Comparison of ENCODE assay signal across 8 cellular contexts in the genomic region with DNA sequence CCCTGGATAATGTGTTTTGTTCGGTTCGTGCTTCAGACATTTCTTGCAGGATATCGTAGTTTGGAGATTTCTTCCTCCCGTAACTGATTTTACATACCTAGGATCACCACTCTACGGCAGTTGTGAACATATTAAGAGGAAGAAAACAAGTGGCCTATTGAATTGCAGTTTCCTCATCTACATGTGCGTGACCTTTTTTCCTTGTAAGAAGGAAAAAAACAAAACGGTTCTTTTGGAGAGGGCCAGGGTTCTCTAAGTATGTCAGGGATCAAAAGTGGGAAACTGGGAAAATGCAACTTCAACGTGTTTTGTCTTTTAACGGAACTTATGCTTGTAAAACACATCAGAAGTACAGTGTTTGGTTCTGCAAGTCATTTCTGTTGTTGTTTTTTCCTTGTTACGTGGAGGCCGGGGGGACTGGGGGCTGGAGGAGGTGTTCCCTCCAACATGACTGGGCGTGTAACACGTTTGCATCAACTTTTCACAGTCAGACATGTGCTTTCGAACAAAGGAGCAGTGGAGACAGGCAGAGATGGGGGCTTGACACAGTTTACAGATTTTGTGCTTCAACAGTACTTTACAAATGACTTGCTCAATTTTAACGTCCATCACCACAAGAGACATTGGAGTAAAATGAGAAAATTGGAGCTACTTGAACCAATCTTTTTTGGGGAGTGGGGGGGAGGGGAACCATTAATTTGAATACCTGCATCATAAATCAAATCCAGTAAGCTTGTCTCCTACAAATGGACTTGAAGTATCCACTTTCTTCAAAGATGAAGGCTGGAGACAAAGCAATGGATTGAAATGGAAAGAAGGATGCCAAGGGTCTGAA. TPM values are rescaled to one million over a fixed set of nuclear protein-coding genes. Genes with fewer than 3 reads are reported as not detected.
DNase-seq lines count a peak whose midpoint lies in the region; ATAC-seq, FAIRE-seq and TF ChIP-seq lines count a peak whose summit lies in the region.

No MANE protein-coding gene starts in this region.

- 3% methylated on average over 15 of the region's 15 CpGs for WGBS in GM12878 (ENCODE audit: insufficient coverage, insufficient replicate concordance, low lambda C conversion rate, missing lambda C conversion rate)

- ATAC-seq in RWPE2 (ENCODE audit: low read depth) (no peak), GM12878 (no peak)

- H2AFZ ChIP-seq in GM12878 (ENCODE audit: control insufficient read depth, low read depth, low read length), result no peak overlapping the region

- SMC1A ChIA-PET in GM12878 (lab: Charles Lee; ENCODE audit: uncharacterized antibody, unreplicated experiment), result interaction anchor here (0.7 to 1.9 kb wide), 6 partner anchors 10 to 101 kb away, joined by 3 to 6 read pairs (median 3); partner anchors contain the start of gene SAE1

- no peak for TF ChIP-seq EP300 in GM12878 (IDR thresholded peaks at IDR 0.05; ENCODE audit: borderline replicate concordance in 1 of 2, control insufficient read depth in 1 of 2, low read depth in 2 of 2, low read length in 2 of 2)

- H3K27ac ChIP-seq in RWPE2 (ENCODE audit: poor library complexity, severe bottlenecking) (peak overlapping the region; percentile 94), GM12878 (ENCODE audit: control insufficient read depth, insufficient read depth) (peak overlapping the region; percentile 99), kidney (ENCODE audit: low read depth in 2 of 2, low read length in 2 of 2) (peak overlapping the region; percentile 23 to 100)

- POLR2A ChIA-PET in GM12878 (lab: Charles Lee), result interaction anchor here (0.6 to 1.0 kb wide), 5 partner anchors 11 to 1858 kb away, joined by 3 to 7 read pairs (median 3); no protein-coding TSS in a partner anchor
- POLR2A ChIA-PET in GM10248 (lab: Yijun Ruan, JAX), result interaction anchor here (0.5 to 1.4 kb wide), 3 partner anchors 15 to 1310 kb away, joined by 3 to 7 read pairs (median 4); no protein-coding TSS in a partner anchor

- FAIRE-seq in GM12878 (lab: Jason Lieb, UNC), result no peak
- FAIRE-seq in kidney (lab: Jason Lieb, UNC), result no peak

- H3K27me3 ChIP-seq in RWPE2 (ENCODE audit: insufficient read depth, poor library complexity, severe bottlenecking), result no peaks in the 10 kb centered on the region
- no peaks in the 10 kb centered on the region for H3K27me3 ChIP-seq in GM12878 (replicated peaks in 1 of 2; ENCODE audit: control insufficient read depth in 2 of 2, insufficient read depth in 2 of 2, low read length in 1 of 2)

- H3K4me2 ChIP-seq in GM12878 (ENCODE audit: control insufficient read depth, insufficient read depth), result peak overlapping the region; percentile 77

- peaks cover 80% of the 10 kb centered on the region for H3K79me2 ChIP-seq in GM12878 (ENCODE audit: control insufficient read depth, insufficient read depth, low read length)

- peak overlapping the region; percentile 100 for H3K9ac ChIP-seq in GM12878 (ENCODE audit: control insufficient read depth, insufficient read depth, low read length)
- H3K9ac ChIP-seq in kidney (ENCODE audit: low read length in 2 of 2), result peak overlapping the region; percentile 88 to 99

- no peak for TF ChIP-seq CTCF in RWPE2 (IDR thresholded peaks at IDR 0.05; ENCODE audit: poor library complexity, severe bottlenecking)
- TF ChIP-seq CTCF in GM12878 (IDR thresholded peaks at IDR 0.05 in 2 of 3, conservative IDR thresholded peaks at IDR 0.05 in 1 of 3; ENCODE audit: control insufficient read depth in 2 of 3, extremely low read depth in 1 of 3, insufficient read depth in 1 of 3, low read depth in 3 of 3, low read length in 3 of 3), result no peak
- no peak for TF ChIP-seq CTCF in kidney (IDR thresholded peaks at IDR 0.05; ENCODE audit: borderline replicate concordance, extremely low read depth, insufficient read depth)
- TF ChIP-seq CTCF in GM10248 (IDR thresholded peaks at IDR 0.05; ENCODE audit: control extremely low read depth, extremely low read depth, low read depth, missing control alignments), result no peak

- peaks cover 28% of the 10 kb centered on the region for H3K36me3 ChIP-seq in RWPE2 (ENCODE audit: low read depth)
- peaks cover 0 to 4% of the 10 kb centered on the region in 2 experiments; a peak in 2 of 4 replicates for H3K36me3 ChIP-seq in GM12878 (ENCODE audit: control insufficient read depth in 2 of 2, insufficient read depth in 2 of 2, low read length in 1 of 2)
- H3K36me3 ChIP-seq in kidney (ENCODE audit: control insufficient read depth in 1 of 2, insufficient read depth in 2 of 2, low read length in 2 of 2), result no peaks in the 10 kb centered on the region

- TF ChIP-seq RAD21 in GM12878 (IDR thresholded peaks at IDR 0.05; ENCODE audit: insufficient read depth, low read depth, low read length), result no peak

- BruUV-seq in GM12878 (replicated peaks; lab: Mats Ljungman, UMichigan), result no TSS peak

- intact Hi-C loops in GM12878 (cut with micrococcal nuclease; ENCODE audit: unreplicated experiment) (loop anchor here (10.0 kb wide), 1 partner anchor 255 kb away; the partner anchor contains the start of gene AP2S1), kidney (cut with DNase I) (no loop called here)

- H3K4me1 ChIP-seq in RWPE2 (ENCODE audit: insufficient read depth, poor library complexity, severe bottlenecking) (peaks cover 33% of the 10 kb centered on the region), GM12878 (ENCODE audit: control insufficient read depth, insufficient read depth, low read length) (peaks cover 11% of the 10 kb centered on the region), kidney (ENCODE audit: control insufficient read depth in 1 of 2, insufficient read depth in 1 of 2, low read depth in 1 of 2, low read length in 2 of 2) (peaks cover 30 to 36% of the 10 kb centered on the region in 2 donors)

- in situ Hi-C loops in GM12878 (cut with MboI), result no loop called here

- peak; percentile 57 for DNase-seq in DMS79 (lab: John Stamatoyannopoulos, UW)
- no peak for DNase-seq in DMS79 treated with DMSO at 0.1 percent for 48 hours (lab: John Stamatoyannopoulos, UW)
- DNase-seq in RWPE2 (ENCODE audit: low spot score), result no peak
- DNase-seq in GM12878 (ENCODE audit: low read depth, low spot score), result no peak
- no peak for DNase-seq in kidney
- peak; percentile 25 to 55 (median 54) for DNase-seq in stimulated activated CD4-positive, alpha-beta T cell treated with anti-CD3 and anti-CD28 coated beads, TNF-alpha, amount 100 ng/mL, for 24 hours (ENCODE audit: low read depth in 3 of 3)
- DNase-seq in GM10248 (ENCODE audit: extremely low spot score), result no peak
- no peak for DNase-seq in A172 (ENCODE audit: low spot score)

- H3K9me3 ChIP-seq in RWPE2 (ENCODE audit: severe bottlenecking) (no peaks in the 10 kb centered on the region), GM12878 (replicated peaks; ENCODE audit: control insufficient read depth, insufficient read depth, low read length) (no peaks in the 10 kb centered on the region), kidney (ENCODE audit: control insufficient read depth in 1 of 2, low read length in 2 of 2) (no peaks in the 10 kb centered on the region)

- CTCF ChIA-PET in GM12878 (lab: Yijun Ruan, JAX) (interaction anchor here (0.7 to 1.0 kb wide), 3 partner anchors 13 to 134 kb away, joined by 3 to 4 read pairs (median 3); no protein-coding TSS in a partner anchor), GM10248 (lab: Yijun Ruan, JAX) (interaction anchor here (0.8 to 3.6 kb wide), 3 partner anchors 14 to 97 kb away, joined by 3 to 12 read pairs (median 4); no protein-coding TSS in a partner anchor)

- TF ChIP-seq POLR2A in GM12878 (IDR thresholded peaks at IDR 0.05; ENCODE audit: low read depth, low read length), result peak; percentile 83

- H4K20me1 ChIP-seq in GM12878 (ENCODE audit: control insufficient read depth, insufficient read depth), result no peaks in the 10 kb centered on the region

- RAD21 ChIA-PET in GM12878 (lab: Charles Lee; ENCODE audit: unreplicated experiment), result no interaction called here

- H3K4me3 ChIP-seq in RWPE2 (ENCODE audit: severe bottlenecking) (peak overlapping the region; percentile 65), GM12878 (peak overlapping the region; percentile 98), kidney (ENCODE audit: low read length in 2 of 2) (peak overlapping the region; percentile 87 to 89)

RNA-seq across cellular contexts. Expression of gene ZC3H4, which starts 3.8 kb away (rescaled TPM):
- 24.4 and 25.1 TPM in 2 replicates for total RNA-seq in GM12878 (2013; cell fraction: nucleolus; rRNA removed)
- 16.3 and 19.0 TPM in 2 replicates for total RNA-seq in GM12878 (2014; rRNA removed)
- 16.8 and 17.2 TPM in 2 replicates for total RNA-seq in GM12878 (2014; rRNA removed; fragmentation: Illumina TruSeq; extraction: Trizol)
- total RNA-seq in GM12878 (2021), result 78.1 and 86.3 TPM in 2 replicates
- polyA plus RNA-seq in GM12878 (2011; ENCODE audit: low read depth), result 12.3 TPM
- 5.1 TPM in 2 replicates for polyA plus RNA-seq in GM12878 (2011; rRNA removed)
- 3.9 and 4.1 TPM in 2 replicates for polyA plus RNA-seq in GM12878 (2011; cell fraction: cytosol; rRNA removed)
- polyA plus RNA-seq in GM12878 (2011; cell fraction: nucleus; rRNA removed), result 14.1 and 21.0 TPM in 2 replicates
- polyA plus RNA-seq in GM12878 (2012), result 18.5 and 26.0 TPM in 2 replicates
- 29.8 and 38.8 TPM in 2 replicates for polyA plus RNA-seq in GM12878 (2014; fragmentation: Illumina TruSeq; extraction: Trizol)
- 1 to 10 TPM; 5.8 to 9.3 TPM for polyA plus RNA-seq in GM12878 (2014; fragmentation: Nextera tagmentation; extraction: Ambion mirVana)
- polyA plus RNA-seq in GM12878 (2014; rRNA removed), result 18.4 and 23.0 TPM in 2 replicates
- 10 to 100 TPM; 12.9 to 13.8 TPM for polyA plus RNA-seq in GM12878 (2016; fragmentation: Nextera tagmentation; extraction: Ambion mirVana)
- 9.9 and 12.6 TPM in 2 replicates for polyA minus RNA-seq in GM12878 (2011; rRNA and poly(A)+ RNA removed)
- polyA minus RNA-seq in GM12878 (2011; cell fraction: cytosol; rRNA and poly(A)+ RNA removed), result 10.0 and 13.8 TPM in 2 replicates
- polyA minus RNA-seq in GM12878 (2011; cell fraction: nucleus; rRNA and poly(A)+ RNA removed), result 5.4 and 9.7 TPM in 2 replicates
- total RNA-seq in kidney, result 55.2 TPM
- polyA plus RNA-seq in kidney (ENCODE audit: insufficient read depth, low read depth, low replicate concordance), result 5.7 TPM
- total RNA-seq in A172 (2014; rRNA removed; shearing (Covaris generic)), result 10.1 and 13.1 TPM in 2 replicates

RNA-seq across cellular contexts. Expression of gene SAE1, which starts 20.9 kb away (rescaled TPM):
- 53.9 and 56.9 TPM in 2 replicates for total RNA-seq in GM12878 (2013; cell fraction: nucleolus; rRNA removed)
- 136 and 148 TPM in 2 replicates for total RNA-seq in GM12878 (2014; rRNA removed)
- 141 and 150 TPM in 2 replicates for total RNA-seq in GM12878 (2014; rRNA removed; fragmentation: Illumina TruSeq; extraction: Trizol)
- total RNA-seq in GM12878 (2021), result 143 and 146 TPM in 2 replicates
- 73.1 TPM for polyA plus RNA-seq in GM12878 (2011; ENCODE audit: low read depth)
- polyA plus RNA-seq in GM12878 (2011; rRNA removed), result 136 and 184 TPM in 2 replicates
- 131 and 137 TPM in 2 replicates for polyA plus RNA-seq in GM12878 (2011; cell fraction: cytosol; rRNA removed)
- polyA plus RNA-seq in GM12878 (2011; cell fraction: nucleus; rRNA removed), result 56.9 and 73.1 TPM in 2 replicates
- 81.5 and 82.4 TPM in 2 replicates for polyA plus RNA-seq in GM12878 (2012)
- 191 and 244 TPM in 2 replicates for polyA plus RNA-seq in GM12878 (2014; fragmentation: Illumina TruSeq; extraction: Trizol)
- polyA plus RNA-seq in GM12878 (2014; fragmentation: Nextera tagmentation; extraction: Ambion mirVana), result 10 to 100 TPM; 62.0 to 90.0 TPM
- polyA plus RNA-seq in GM12878 (2014; rRNA removed), result 167 and 180 TPM in 2 replicates
- polyA plus RNA-seq in GM12878 (2016; fragmentation: Nextera tagmentation; extraction: Ambion mirVana), result 100 to 1,000 TPM; 230 to 246 TPM
- 63.4 and 92.7 TPM in 2 replicates for polyA minus RNA-seq in GM12878 (2011; rRNA and poly(A)+ RNA removed)
- 24.5 and 33.5 TPM in 2 replicates for polyA minus RNA-seq in GM12878 (2011; cell fraction: cytosol; rRNA and poly(A)+ RNA removed)
- polyA minus RNA-seq in GM12878 (2011; cell fraction: nucleus; rRNA and poly(A)+ RNA removed), result 8.8 and 14.9 TPM in 2 replicates
- 49.4 TPM for total RNA-seq in kidney
- polyA plus RNA-seq in kidney (ENCODE audit: insufficient read depth, low read depth, low replicate concordance), result 39.5 TPM
- 179 and 185 TPM in 2 replicates for total RNA-seq in A172 (2014; rRNA removed; shearing (Covaris generic))

Comparison
In these comparisons a context has a peak if more than half of its experiments do, and no peak if none do; other contexts are left out.
1. DNase-seq: peak in DMS79 (single experiment) and stimulated activated CD4-positive, alpha-beta T cell treated with anti-CD3 and anti-CD28 coated beads, TNF-alpha, amount 100 ng/mL, for 24 hours (3 of 3); none in DMS79 treated with DMSO at 0.1 percent for 48 hours (single experiment), RWPE2 (single experiment), GM12878 (single experiment), kidney (single experiment), GM10248 (single experiment) and A172 (single experiment).
2. Peak in every context shown above with its lines, with median percentiles within 50 percentile points of each other: H3K27ac ChIP-seq and H3K4me3 ChIP-seq.